15 cellular contexts compared by ENCODE assay signal in the genomic region with DNA sequence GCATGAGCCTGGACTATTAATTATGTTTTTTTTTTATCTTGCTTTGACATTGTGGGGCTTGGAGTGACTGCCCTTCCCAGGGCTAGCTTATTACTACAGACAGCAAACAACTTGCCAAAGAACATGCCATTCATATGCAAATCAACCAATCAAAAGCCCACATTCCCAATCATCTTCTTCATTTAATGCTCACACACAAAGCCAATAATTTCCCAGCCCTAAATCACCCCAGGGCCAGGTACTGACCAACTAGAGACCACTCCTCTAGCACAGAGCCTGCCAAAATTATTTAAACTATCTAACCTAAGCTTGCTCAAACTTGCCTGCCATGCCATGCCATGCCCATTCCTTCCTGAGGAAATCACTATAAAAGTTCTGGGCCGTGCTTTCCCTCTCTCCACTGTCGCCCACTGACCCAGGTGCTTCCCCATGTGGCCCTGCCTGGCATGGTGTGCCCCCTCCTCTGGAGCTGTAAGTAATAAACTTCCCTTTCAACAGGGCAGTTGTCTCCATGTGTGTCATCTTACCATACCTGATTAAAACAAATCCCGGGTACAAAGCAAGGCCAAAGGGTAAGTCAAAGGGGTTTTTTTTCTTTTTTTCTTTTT. TPM values are rescaled to one million over a fixed set of nuclear protein-coding genes. Genes with fewer than 3 reads are reported as not detected.
A peak's percentile ranks its signal among the peaks of the same experiment; 100 is the strongest.
DNase-seq lines count a peak whose midpoint lies in the region; ATAC-seq and TF ChIP-seq lines count a peak whose summit lies in the region.
"Had no signal": no experiment of that assay in that cellular context is flagged by ENCODE, and none has a peak within 500 bp of the region (broad histone marks: within the 10 kb centered on the region; RNA-seq: fewer than 3 reads in every experiment).

No MANE protein-coding gene starts in this region.

- no peaks in the 10 kb centered on the region for H3K79me2 ChIP-seq in OCI-LY1 (ENCODE audit: insufficient read depth, low read length)

- no peak for DNase-seq in activated CD4-positive, alpha-beta T cell treated with anti-CD3 and anti-CD28 coated beads, Interleukin-2, amount 10 ng/mL, durations not matched to agents 7 days and 5 days
- no peak for DNase-seq in activated CD4-positive, alpha-beta T cell treated with anti-CD3 and anti-CD28 coated beads, Interleukin-2, amount 50 U/mL, for 4 hours
- DNase-seq in naive thymus-derived CD8-positive, alpha-beta T cell = no peak
- DNase-seq in brain microvascular endothelial cell (no peak), DMS153 (lab: John Stamatoyannopoulos, UW) (no peak)
- DNase-seq: foreskin melanocyte, KBM-7, NCI-H1694 treated with DMSO at 0.1 percent for 48 hours, NCI-H526 treated with DMSO at 0.1 percent for 48 hours, RPMI8226 had no signal

- H3K27me3 Mint-ChIP-seq in activated CD4-positive, alpha-beta T cell treated with anti-CD3 and anti-CD28 coated beads, Interleukin-2, amount 10 ng/mL, durations not matched to agents 7 days and 5 days = no peaks in the 10 kb centered on the region
- H3K27me3 Mint-ChIP-seq in brain = no peaks in the 10 kb centered on the region
- H3K27me3 Mint-ChIP-seq in naive thymus-derived CD8-positive, alpha-beta T cell = no peaks in the 10 kb centered on the region
- H3K27me3 Mint-ChIP-seq: memory B cell had no signal

- no peaks in the 10 kb centered on the region for H4K20me1 ChIP-seq in OCI-LY1 (ENCODE audit: insufficient read depth, low read length)

- TF ChIP-seq CTCF in OCI-LY1 (IDR thresholded peaks at IDR 0.05; ENCODE audit: low read length) = no peak
- no peak for TF ChIP-seq CTCF in brain (conservative IDR thresholded peaks at IDR 0.05)
- no peak for TF ChIP-seq CTCF in brain microvascular endothelial cell (IDR thresholded peaks at IDR 0.05; ENCODE audit: low read depth, low read length, missing control alignments)

- no peak for ATAC-seq in naive thymus-derived CD8-positive, alpha-beta T cell
- no peak for ATAC-seq in HG03196 (IDR thresholded peaks at IDR 0.05; ENCODE audit: unreplicated experiment)

- CTCF ChIA-PET in activated CD4-positive, alpha-beta T cell treated with anti-CD3 and anti-CD28 coated beads, Interleukin-2, amount 10 ng/mL, durations not matched to agents 7 days and 5 days (lab: Charles Lee) = interaction anchor here (0.6 to 1.7 kb wide), 6 partner anchors 9 to 229 kb away, joined by 3 to 6 read pairs (median 4); no protein-coding TSS in a partner anchor

- peaks cover 41% of the 10 kb centered on the region for H3K36me3 Mint-ChIP-seq in activated CD4-positive, alpha-beta T cell treated with anti-CD3 and anti-CD28 coated beads, Interleukin-2, amount 10 ng/mL, durations not matched to agents 7 days and 5 days (ENCODE audit: low read depth)
- H3K36me3 Mint-ChIP-seq in brain = peaks cover 5% of the 10 kb centered on the region
- H3K36me3 Mint-ChIP-seq in naive thymus-derived CD8-positive, alpha-beta T cell = no peaks in the 10 kb centered on the region
- H3K36me3 Mint-ChIP-seq: memory B cell had no signal

- H3K27ac ChIP-seq in OCI-LY1 (ENCODE audit: low read depth, low read length, poor library complexity, severe bottlenecking) (peak overlapping the region; percentile 93), brain microvascular endothelial cell (no peak overlapping the region)

- H3K36me3 ChIP-seq in OCI-LY1 (ENCODE audit: insufficient read depth, low read length) = peaks cover 15% of the 10 kb centered on the region; the same call in 1 of the 2 replicates
- H3K36me3 ChIP-seq in brain microvascular endothelial cell (replicated peaks) = no peaks in the 10 kb centered on the region

- H3K9me2 ChIP-seq in OCI-LY1 (ENCODE audit: low read depth, low read length) = no peaks in the 10 kb centered on the region

- no peak overlapping the region for H3K4me3 Mint-ChIP-seq in activated CD4-positive, alpha-beta T cell treated with anti-CD3 and anti-CD28 coated beads, Interleukin-2, amount 10 ng/mL, durations not matched to agents 7 days and 5 days
- H3K4me3 Mint-ChIP-seq in brain = no peak overlapping the region
- peak overlapping the region in 9 of 10 donors; percentile 44 to 74 (median 60) for H3K4me3 Mint-ChIP-seq in naive thymus-derived CD8-positive, alpha-beta T cell
- H3K4me3 Mint-ChIP-seq: memory B cell had no signal

- no peak overlapping the region for H3K9ac ChIP-seq in OCI-LY1 (ENCODE audit: low read length)

- no peaks in the 10 kb centered on the region for H3F3A ChIP-seq in OCI-LY1 (ENCODE audit: insufficient read depth, low read length)

- H3K4me1 Mint-ChIP-seq in activated CD4-positive, alpha-beta T cell treated with anti-CD3 and anti-CD28 coated beads, Interleukin-2, amount 10 ng/mL, durations not matched to agents 7 days and 5 days = peaks cover 72% of the 10 kb centered on the region
- H3K4me1 Mint-ChIP-seq in brain = peaks cover 38% of the 10 kb centered on the region
- H3K4me1 Mint-ChIP-seq in naive thymus-derived CD8-positive, alpha-beta T cell = peaks cover 31 to 72% (median 59%) of the 10 kb centered on the region in 4 donors

- peaks cover 7% of the 10 kb centered on the region for H3K9me3 Mint-ChIP-seq in activated CD4-positive, alpha-beta T cell treated with anti-CD3 and anti-CD28 coated beads, Interleukin-2, amount 10 ng/mL, durations not matched to agents 7 days and 5 days
- H3K9me3 Mint-ChIP-seq in brain = no peaks in the 10 kb centered on the region
- H3K9me3 Mint-ChIP-seq in naive thymus-derived CD8-positive, alpha-beta T cell = no peaks in the 10 kb centered on the region
- H3K9me3 Mint-ChIP-seq: memory B cell had no signal

- no peak overlapping the region for H2AFZ ChIP-seq in OCI-LY1 (ENCODE audit: low read length)

- H3K4me1 ChIP-seq in OCI-LY1 (ENCODE audit: insufficient read depth, low read length, severe bottlenecking) = peaks cover 65% of the 10 kb centered on the region

- no peak overlapping the region for H3K4me2 ChIP-seq in OCI-LY1 (ENCODE audit: low read length)

- in situ Hi-C loops in brain microvascular endothelial cell (cut with HindIII; ENCODE audit: low pct_ligation_motif_present, low sequenced_read_pairs) = no loop called here

- POLR2A ChIA-PET in activated CD4-positive, alpha-beta T cell treated with anti-CD3 and anti-CD28 coated beads, Interleukin-2, amount 10 ng/mL, durations not matched to agents 7 days and 5 days (lab: Charles Lee) = no interaction called here
- POLR2A ChIA-PET in naive thymus-derived CD8-positive, alpha-beta T cell (lab: Charles Lee) = interaction anchor here (0.6 to 7.5 kb wide), 16 partner anchors 13 to 187 kb away, joined by 3 to 39 read pairs (median 4); a partner anchor contains a TSS

- H3K27ac Mint-ChIP-seq in activated CD4-positive, alpha-beta T cell treated with anti-CD3 and anti-CD28 coated beads, Interleukin-2, amount 10 ng/mL, durations not matched to agents 7 days and 5 days = peak overlapping the region; percentile 80
- peak overlapping the region in 4 of 5 experiments; percentile 25 to 77 (median 62) for H3K27ac Mint-ChIP-seq in brain
- H3K27ac Mint-ChIP-seq in naive thymus-derived CD8-positive, alpha-beta T cell = peak overlapping the region; percentile 57 to 94 (median 88)
- H3K27ac Mint-ChIP-seq: memory B cell had no signal

- H3K4me3 ChIP-seq in OCI-LY1 (ENCODE audit: low read depth, low read length, poor library complexity, severe bottlenecking) (no peak overlapping the region), brain microvascular endothelial cell (ENCODE audit: low read depth, low read length) (no peak overlapping the region)
- H3K4me3 ChIP-seq: skin epidermis had no signal

- H3K9me3 ChIP-seq in OCI-LY1 (ENCODE audit: low read length) = no peaks in the 10 kb centered on the region

- H3K27me3 ChIP-seq in OCI-LY1 (ENCODE audit: insufficient read depth, low read length) = no peaks in the 10 kb centered on the region
- no peaks in the 10 kb centered on the region for H3K27me3 ChIP-seq in brain microvascular endothelial cell (replicated peaks)

RNA-seq across cellular contexts. Expression of a gene that starts 15.7 kb away (rescaled TPM):
- 10 to 100 TPM; 34.4 to 38.4 TPM for total RNA-seq in activated CD4-positive, alpha-beta T cell treated with anti-CD3 and anti-CD28 coated beads, Interleukin-2, amount 10 ng/mL, durations not matched to agents 7 days and 5 days
- 5.2 TPM for polyA plus RNA-seq in brain (ENCODE audit: insufficient read depth, low read depth, low replicate concordance)
- total RNA-seq in naive thymus-derived CD8-positive, alpha-beta T cell = 10 to 100 TPM; 46.0 to 49.4 TPM
- polyA plus RNA-seq in naive thymus-derived CD8-positive, alpha-beta T cell = 1 to 10 TPM; 2.6 to 6.9 (median 4.2) TPM

RNA-seq across cellular contexts. Expression of a gene that starts 25.2 kb away (rescaled TPM):
- 10 to 100 TPM; 54.1 to 59.4 TPM for total RNA-seq in activated CD4-positive, alpha-beta T cell treated with anti-CD3 and anti-CD28 coated beads, Interleukin-2, amount 10 ng/mL, durations not matched to agents 7 days and 5 days
- polyA plus RNA-seq in brain (ENCODE audit: insufficient read depth, low read depth, low replicate concordance) = 17.6 TPM
- total RNA-seq in naive thymus-derived CD8-positive, alpha-beta T cell = 10 to 100 TPM; 82.7 to 93.1 TPM
- 10 to 100 TPM; 12.9 to 38.0 (median 16.7) TPM for polyA plus RNA-seq in naive thymus-derived CD8-positive, alpha-beta T cell

RNA-seq across cellular contexts. Expression of a gene that starts 40.6 kb away (rescaled TPM):
- 100 to 1,000 TPM; 101 to 111 TPM for total RNA-seq in activated CD4-positive, alpha-beta T cell treated with anti-CD3 and anti-CD28 coated beads, Interleukin-2, amount 10 ng/mL, durations not matched to agents 7 days and 5 days
- polyA plus RNA-seq in brain (ENCODE audit: insufficient read depth, low read depth, low replicate concordance) = 13.6 TPM
- total RNA-seq in naive thymus-derived CD8-positive, alpha-beta T cell = 100 to 1,000 TPM; 133 to 135 TPM
- 10 to 100 TPM; 40.6 to 72.4 (median 41.9) TPM for polyA plus RNA-seq in naive thymus-derived CD8-positive, alpha-beta T cell

Comparison
In these comparisons a context has a peak if more than half of its experiments do, and no peak if none do; other contexts are left out.
1. H3K4me3 Mint-ChIP-seq: peak in naive thymus-derived CD8-positive, alpha-beta T cell (9 of 10); none in activated CD4-positive, alpha-beta T cell treated with anti-CD3 and anti-CD28 coated beads, Interleukin-2, amount 10 ng/mL, durations not matched to agents 7 days and 5 days (single experiment) and brain (0 of 5).
2. Peak in every context shown above with its lines, with median percentiles within 50 percentile points of each other: H3K27ac Mint-ChIP-seq.